ENCODE assay signal across 8 cellular contexts in genomic region chr6:47308223-47308567, GRCh38. TPM values are rescaled to one million over a fixed set of nuclear protein-coding genes. Genes with fewer than 3 reads are reported as not detected.
A peak's percentile ranks its signal among the peaks of the same experiment; 100 is the strongest.
DNase-seq lines count a peak whose midpoint lies in the region; ATAC-seq and TF ChIP-seq lines count a peak whose summit lies in the region.

No MANE protein-coding gene starts in this region.

- H3K9ac ChIP-seq in colonic mucosa (ENCODE audit: low read depth in 2 of 2, low read length in 2 of 2) (peak overlapping the region; percentile 66 to 91), muscle layer of colon (ENCODE audit: low read length) (peak overlapping the region; percentile 66)

- H3K4me3 ChIP-seq in AG04450 (ENCODE audit: low read depth, low read length): peak overlapping the region; percentile 95
- peak overlapping the region; percentile 76 for H3K4me3 ChIP-seq in Jurkat, Clone E6-1 (ENCODE audit: low read length)
- peak overlapping the region; percentile 88 for H3K4me3 ChIP-seq in colonic mucosa
- peak overlapping the region; percentile 48 to 83 for H3K4me3 ChIP-seq in muscle layer of colon (ENCODE audit: low read depth in 1 of 2, low read length in 2 of 2)

- H3K9me3 ChIP-seq in AG04450 (ENCODE audit: control insufficient read depth, insufficient read depth, low read length) (no peaks in the 10 kb centered on the region), colonic mucosa (no peaks in the 10 kb centered on the region), muscle layer of colon (ENCODE audit: low read length) (no peaks in the 10 kb centered on the region)

- POLR2A ChIA-PET in AG04450 (lab: Yijun Ruan, JAX): interaction anchor here (1.0 kb wide), 1 partner anchor 210 kb away, joined by 3 read pairs; no protein-coding TSS in a partner anchor

- TF ChIP-seq CTCF in AG04450 (IDR thresholded peaks at IDR 0.05; ENCODE audit: low read depth, low read length): no peak
- no peak for TF ChIP-seq CTCF in colonic mucosa (IDR thresholded peaks at IDR 0.05)

- no peak for DNase-seq in AG04450 (ENCODE audit: low read depth, low spot score)
- DNase-seq in Jurkat, Clone E6-1 (ENCODE audit: low read depth, low spot score): no peak
- no peak for DNase-seq in colonic mucosa
- no peak for DNase-seq in stimulated activated CD4-positive, alpha-beta T cell treated with anti-CD3 and anti-CD28 coated beads, Interleukin-1b, Interleukin-23, amount 100 ng/mL, for 48 hours
- DNase-seq in AG08395 (ENCODE audit: low spot score): no peak

- H3K36me3 ChIP-seq in colonic mucosa (no peaks in the 10 kb centered on the region), muscle layer of colon (ENCODE audit: insufficient read depth, low read length) (no peaks in the 10 kb centered on the region)

- H3K27ac ChIP-seq in AG04450 (ENCODE audit: low read depth, low read length) (no peak overlapping the region), colonic mucosa (peak overlapping the region; percentile 93), muscle layer of colon (ENCODE audit: low read depth, low read length) (peak overlapping the region; percentile 84)

- ATAC-seq in GM21723 (IDR thresholded peaks at IDR 0.05; ENCODE audit: unreplicated experiment) (no peak), GM18861 (IDR thresholded peaks at IDR 0.05; ENCODE audit: unreplicated experiment) (no peak)

- no peaks in the 10 kb centered on the region for H3K4me1 ChIP-seq in colonic mucosa
- H3K4me1 ChIP-seq in muscle layer of colon (ENCODE audit: insufficient read depth, low read length): peaks cover 45% of the 10 kb centered on the region

- intact Hi-C loops in colonic mucosa (cut with DNase I): loop anchor here (2.0 to 10.0 kb wide), 3 partner anchors 63 to 463 kb away; no protein-coding TSS in a partner anchor

- H3K27me3 ChIP-seq in AG04450 (ENCODE audit: control insufficient read depth, insufficient read depth, low read length) (peaks cover 17% of the 10 kb centered on the region), colonic mucosa (no peaks in the 10 kb centered on the region), muscle layer of colon (ENCODE audit: control insufficient read depth in 1 of 2, insufficient read depth in 2 of 2, low read length in 2 of 2) (peaks cover 0 to 6% of the 10 kb centered on the region in 2 donors)

- CTCF ChIA-PET in AG04450 (lab: Charles Lee): interaction anchor here (0.6 to 9.9 kb wide), 5 partner anchors 31 to 262 kb away, joined by 3 to 210 read pairs (median 3); no protein-coding TSS in a partner anchor

RNA-seq across cellular contexts. Expression of gene TNFRSF21, which starts 1.5 kb away (rescaled TPM):
- 21.7 and 23.8 TPM in 2 replicates for polyA plus RNA-seq in AG04450 (2011; rRNA removed)
- polyA minus RNA-seq in AG04450 (2011; rRNA and poly(A)+ RNA removed): 31.1 and 34.9 TPM in 2 replicates
- 7.4 TPM for polyA plus RNA-seq in Jurkat, Clone E6-1 (2012; ENCODE audit: insufficient read depth, insufficient read length)
- 100 to 1,000 TPM in 1 of 2 donors, 10 to 100 TPM in 1; 74.0 to 102 TPM for total RNA-seq in colonic mucosa
